ENCODE assay signal across 1 cellular context in genomic region chr4:40562208-40562607, GRCh38.
TF ChIP-seq lines count a peak whose summit lies in the region.

No MANE protein-coding gene starts in this region.

TF ChIP-seq in HCT116, 20 proteins besides CTCF, POLR2A, EP300 and RAD21 (continued from another document):
- TF ChIP-seq SP1 (IDR thresholded peaks at IDR 0.05; ENCODE audit: low read depth), result no peak
- TF ChIP-seq CBX3 (IDR thresholded peaks at IDR 0.05; ENCODE audit: low read depth), result no peak
- TF ChIP-seq EZH2 (IDR thresholded peaks at IDR 0.05), result no peak
- TF ChIP-seq ZFX (IDR thresholded peaks at IDR 0.05), result no peak
